In genomic region chr5:24389968-24390367, GRCh38 we compare ENCODE assay signal across 22 cellular contexts.
"Had no signal": no experiment of that assay in that cellular context is flagged by ENCODE, and none has a peak within 500 bp of the region (broad histone marks: within the 10 kb centered on the region; RNA-seq: fewer than 3 reads in every experiment).

No MANE protein-coding gene starts in this region.

- H3K27me3 ChIP-seq: SJCRH30 had no signal

- H3K27ac ChIP-seq: RWPE1, SJCRH30, SK-N-MC had no signal

- DNase-seq: Karpas-422, KG1, NCI-H1092, NCI-H1105 treated with DMSO at 0.1 percent for 48 hours, NCI-H1417 treated with DMSO at 0.1 percent for 48 hours, NCI-H146, NCI-H187, NCI-H2029, NCI-H2081 treated with DMSO at 0.1 percent for 48 hours, NCI-H2171, NCI-H226, NCI-H446, NCI-H510A, NCI-H524 treated with DMSO at 0.1 percent for 48 hours, NCI-H69, NCI-H774, SHP77, SJCRH30, SW 1271 had no signal

- H3K4me3 ChIP-seq: SJCRH30, SK-N-MC had no signal

- H3K9me3 ChIP-seq: SJCRH30 had no signal

- H3K36me3 ChIP-seq: SJCRH30 had no signal

- ATAC-seq: Panc1 had no signal

- H3K4me1 ChIP-seq: SJCRH30 had no signal
